In the genomic region with DNA sequence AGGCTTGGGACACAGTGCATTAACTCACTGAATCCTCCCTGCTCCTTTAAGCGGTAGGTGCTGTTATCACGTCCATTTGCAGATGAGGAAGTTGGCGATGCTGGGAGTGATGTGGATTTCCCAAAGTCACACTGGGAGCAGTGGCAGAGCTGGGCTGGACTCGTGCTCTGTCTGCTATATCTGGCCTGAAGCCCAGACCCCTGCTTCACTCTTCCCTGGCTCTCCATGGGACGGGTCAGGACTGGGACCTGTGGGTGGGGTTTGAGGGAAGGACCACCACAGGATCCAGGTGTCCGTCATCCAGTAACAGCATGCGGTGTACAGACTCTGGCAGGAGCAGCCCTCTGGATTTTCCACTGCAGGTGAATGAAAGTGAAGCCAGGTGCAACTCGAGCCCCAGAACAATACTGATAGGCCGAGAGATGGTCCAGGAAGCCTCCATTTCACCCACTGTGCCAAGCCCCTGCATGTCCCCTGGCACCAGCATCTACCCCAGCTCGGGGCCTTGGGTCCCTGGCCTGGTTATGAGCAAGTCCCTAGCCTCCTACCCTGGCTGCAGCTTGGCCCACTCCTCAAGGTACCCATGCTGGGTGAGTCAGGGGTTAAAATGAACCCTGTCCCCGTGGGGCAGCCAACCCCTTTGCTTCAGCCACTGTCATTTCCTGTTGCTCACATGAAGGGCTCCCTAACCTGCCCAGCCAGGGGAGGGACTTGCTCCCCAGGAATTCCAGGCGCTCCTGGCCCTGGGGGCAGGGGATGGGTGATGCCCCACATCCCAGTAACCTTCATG, we compare ENCODE assay signal across 13 cellular contexts. TPM values are rescaled to one million over a fixed set of nuclear protein-coding genes. Genes with fewer than 3 reads are reported as not detected.
DNase-seq lines count a peak whose midpoint lies in the region; ATAC-seq and TF ChIP-seq lines count a peak whose summit lies in the region.
"Had no signal": no experiment of that assay in that cellular context is flagged by ENCODE, and none has a peak within 500 bp of the region (broad histone marks: within the 10 kb centered on the region; RNA-seq: fewer than 3 reads in every experiment).

No MANE protein-coding gene starts in this region.

- in situ Hi-C loops in mammary epithelial cell (cut with MboI; ENCODE audit: low sequenced_read_pairs in 2 of 2): loop anchor here in 1 of 2 donors (5.0 kb wide), 1 partner anchor 95 kb away; no protein-coding TSS in a partner anchor

- intact Hi-C loops in mammary epithelial cell (cut with micrococcal nuclease): loop anchor here (10.0 kb wide), 1 partner anchor 317 kb away; no protein-coding TSS in a partner anchor

- no peaks in the 10 kb centered on the region for H3K79me2 ChIP-seq in mammary epithelial cell (ENCODE audit: insufficient read depth, low read length)

- peaks cover 0 to 8% of the 10 kb centered on the region in 2 donors for H3K4me1 Mint-ChIP-seq in stimulated activated naive B cell treated with anti-CD40 and anti-IgM and Interleukin-4, amounts not matched to agents 10 μg/mL and 1 μg/mL and 100 μg/mL, for 72 hours

- H2AFZ ChIP-seq in mammary epithelial cell (ENCODE audit: low read depth, low read length): peak overlapping the region; percentile 69

- no peak overlapping the region for H3K9ac ChIP-seq in HUES64 (ENCODE audit: low read depth, low read length)
- H3K9ac ChIP-seq in mammary epithelial cell (ENCODE audit: insufficient read depth, low read length): no peak overlapping the region

- no peak for TF ChIP-seq CTCF in mammary epithelial cell (conservative IDR thresholded peaks at IDR 0.05 in 1 of 2, IDR thresholded peaks at IDR 0.05 in 1 of 2; ENCODE audit: extremely low read depth in 1 of 2, insufficient read depth in 1 of 2, low read depth in 1 of 2, low read length in 2 of 2)

- H3K4me1 ChIP-seq in HUES64 (ENCODE audit: insufficient read depth, low read length) (peaks cover 57% of the 10 kb centered on the region), mammary epithelial cell (ENCODE audit: insufficient read depth, low read length) (peaks cover 60% of the 10 kb centered on the region)

- H3K9me3 ChIP-seq in HUES64 (ENCODE audit: insufficient read depth, low read depth, low read length) (no peaks in the 10 kb centered on the region), mammary epithelial cell (replicated peaks; ENCODE audit: insufficient read depth, low read length) (no peaks in the 10 kb centered on the region)

- H4K20me1 ChIP-seq in mammary epithelial cell (ENCODE audit: insufficient read depth, low read length): no peaks in the 10 kb centered on the region

- 72% methylated on average over 12 of the region's 12 CpGs for WGBS in HUES64
- 33% methylated on average over 11 of the region's 12 CpGs for WGBS in mammary epithelial cell (ENCODE audit: low coverage, missing lambda C conversion rate)

- peak; percentile 11 for DNase-seq in 8988T
- no peak for DNase-seq in mammary epithelial cell
- peak; percentile 25 for DNase-seq in medulla oblongata (ENCODE audit: extremely low spot score)
- no peak for DNase-seq in stimulated activated naive B cell treated with anti-CD40 and anti-IgM and Interleukin-4, amounts not matched to agents 10 μg/mL and 1 μg/mL and 100 μg/mL, for 72 hours
- no peak for DNase-seq in OCI-M2 (lab: John Stamatoyannopoulos, UW; ENCODE audit: unreplicated experiment)
- no peak for DNase-seq in COLO829 (ENCODE audit: low spot score)
- DNase-seq in SW 1271 (lab: John Stamatoyannopoulos, UW): no peak
- DNase-seq: AML-193, GF-D8, NCI-H1436 treated with DMSO at 0.1 percent for 48 hours, T-helper 9 cell had no signal

- CTCF ChIA-PET in mammary epithelial cell (lab: Charles Lee; ENCODE audit: low non-redundant PET): no interaction called here

- ATAC-seq in stimulated activated naive B cell treated with anti-CD40 and anti-IgM and Interleukin-4, amounts not matched to agents 10 μg/mL and 1 μg/mL and 100 μg/mL, for 72 hours (replicated peaks): no peak

- no TSS peak for BruUV-seq in mammary epithelial cell (replicated peaks; lab: Mats Ljungman, UMichigan)

- dilution Hi-C loops in mammary epithelial cell (cut with HindIII; ENCODE audit: low sequenced_read_pairs): loop anchor here (10.0 kb wide), 1 partner anchor 97 kb away; no protein-coding TSS in a partner anchor

- H3K4me3 Mint-ChIP-seq in stimulated activated naive B cell treated with anti-CD40 and anti-IgM and Interleukin-4, amounts not matched to agents 10 μg/mL and 1 μg/mL and 100 μg/mL, for 72 hours: no peak overlapping the region

- peak overlapping the region; percentile 53 for H3K4me2 ChIP-seq in mammary epithelial cell (ENCODE audit: insufficient read depth, low read depth, low read length)

- H3K27me3 ChIP-seq in HUES64 (ENCODE audit: insufficient read depth, low read length): peaks cover 13% of the 10 kb centered on the region
- H3K27me3 ChIP-seq in mammary epithelial cell (ENCODE audit: insufficient read depth, low read length): no peaks in the 10 kb centered on the region

- no peaks in the 10 kb centered on the region for H3K9me3 Mint-ChIP-seq in stimulated activated naive B cell treated with anti-CD40 and anti-IgM and Interleukin-4, amounts not matched to agents 10 μg/mL and 1 μg/mL and 100 μg/mL, for 72 hours

- no peaks in the 10 kb centered on the region for H3K36me3 Mint-ChIP-seq in stimulated activated naive B cell treated with anti-CD40 and anti-IgM and Interleukin-4, amounts not matched to agents 10 μg/mL and 1 μg/mL and 100 μg/mL, for 72 hours

- peaks cover 1 to 6% of the 10 kb centered on the region in 2 donors for H3K27me3 Mint-ChIP-seq in stimulated activated naive B cell treated with anti-CD40 and anti-IgM and Interleukin-4, amounts not matched to agents 10 μg/mL and 1 μg/mL and 100 μg/mL, for 72 hours

- H3K27ac ChIP-seq in HUES64 (ENCODE audit: low read depth, low read length) (peak overlapping the region; percentile 37; the same call in 1 of the 2 replicates), mammary epithelial cell (ENCODE audit: insufficient read depth, low read depth, low read length) (peak overlapping the region; percentile 19)

- H3K27ac Mint-ChIP-seq in stimulated activated naive B cell treated with anti-CD40 and anti-IgM and Interleukin-4, amounts not matched to agents 10 μg/mL and 1 μg/mL and 100 μg/mL, for 72 hours: no peak overlapping the region

- H3K4me3 ChIP-seq in HUES64 (ENCODE audit: low read length) (no peak overlapping the region), mammary epithelial cell (replicated peaks in 1 of 3; ENCODE audit: insufficient read depth in 1 of 3, low read depth in 2 of 3, low read length in 3 of 3) (no peak overlapping the region)

- no peaks in the 10 kb centered on the region for H3K36me3 ChIP-seq in HUES64 (ENCODE audit: insufficient read depth, low read length)
- no peaks in the 10 kb centered on the region for H3K36me3 ChIP-seq in mammary epithelial cell (ENCODE audit: insufficient read depth, low read length)

RNA-seq across cellular contexts. Expression of a gene that starts 4.2 kb away (rescaled TPM):
- polyA plus RNA-seq in HUES64 (2013, experiment 1 of 2): 3.9 TPM
- 3.6 TPM for polyA plus RNA-seq in HUES64 (2013, experiment 2 of 2)
- total RNA-seq in mammary epithelial cell: 1 to 10 TPM; 2.7 to 3.0 TPM
- polyA plus RNA-seq in mammary epithelial cell: 1.3 TPM
- 0.88 TPM for polyA minus RNA-seq in mammary epithelial cell

RNA-seq across cellular contexts. Expression of a gene that starts 30.8 kb away (rescaled TPM):
- polyA plus RNA-seq in HUES64 (2013, experiment 1 of 2): not detected
- not detected for polyA plus RNA-seq in HUES64 (2013, experiment 2 of 2)
- total RNA-seq in mammary epithelial cell: not detected
- not detected for polyA plus RNA-seq in mammary epithelial cell
- not detected for polyA minus RNA-seq in mammary epithelial cell
- total RNA-seq: activated CD8-positive, alpha-beta memory T cell treated with anti-CD3 and anti-CD28 coated beads for 36 hours had no signal

RNA-seq across cellular contexts. Expression of a gene that starts 36.6 kb away (rescaled TPM):
- polyA plus RNA-seq in HUES64 (2013, experiment 1 of 2): 1.1 TPM
- 2.3 TPM for polyA plus RNA-seq in HUES64 (2013, experiment 2 of 2)
- under 1 TPM in 1 of 2 donors, not detected in 1; 0.50 TPM for total RNA-seq in mammary epithelial cell
- 0.07 TPM for polyA plus RNA-seq in mammary epithelial cell
- polyA minus RNA-seq in mammary epithelial cell: not detected
- total RNA-seq: activated CD8-positive, alpha-beta memory T cell treated with anti-CD3 and anti-CD28 coated beads for 36 hours had no signal

RNA-seq across cellular contexts. Expression of a gene that starts 43.0 kb away (rescaled TPM):
- 43.1 TPM for polyA plus RNA-seq in HUES64 (2013, experiment 1 of 2)
- polyA plus RNA-seq in HUES64 (2013, experiment 2 of 2): 56.8 TPM
- total RNA-seq in mammary epithelial cell: 10 to 100 TPM in 1 of 2 donors, 1 to 10 TPM in 1; 3.7 to 34.4 TPM
- 39.1 TPM for polyA plus RNA-seq in mammary epithelial cell
- polyA minus RNA-seq in mammary epithelial cell: 66.6 TPM

RNA-seq across cellular contexts. Expression of a gene that starts 45.7 kb away (rescaled TPM):
- 283 TPM for polyA plus RNA-seq in HUES64 (2013, experiment 1 of 2)
- 308 TPM for polyA plus RNA-seq in HUES64 (2013, experiment 2 of 2)
- 10 to 100 TPM in 1 of 2 donors, 1 to 10 TPM in 1; 5.7 to 71.3 TPM for total RNA-seq in mammary epithelial cell
- polyA plus RNA-seq in mammary epithelial cell: 146 TPM
- 248 TPM for polyA minus RNA-seq in mammary epithelial cell

Comparison
In these comparisons a context has a peak if more than half of its experiments do, and no peak if none do; other contexts are left out.
1. DNase-seq: peak in 8988T (single experiment) and medulla oblongata (single experiment); none in mammary epithelial cell (single experiment), stimulated activated naive B cell treated with anti-CD40 and anti-IgM and Interleukin-4, amounts not matched to agents 10 μg/mL and 1 μg/mL and 100 μg/mL, for 72 hours (single experiment), OCI-M2 (single experiment), COLO829 (single experiment) and SW 1271 (0 of 2).